16 cellular contexts compared by ENCODE assay signal in genomic region chr19:40246292-40247073, GRCh38. TPM values are rescaled to one million over a fixed set of nuclear protein-coding genes. Genes with fewer than 3 reads are reported as not detected.
"Had no signal": no experiment of that assay in that cellular context is flagged by ENCODE, and none has a peak within 500 bp of the region (broad histone marks: within the 10 kb centered on the region; RNA-seq: fewer than 3 reads in every experiment).

No MANE protein-coding gene starts in this region.

- H3K27ac Mint-ChIP-seq: activated CD8-positive, alpha-beta memory T cell treated with anti-CD3 and anti-CD28 coated beads, Interleukin-2, amount 10 ng/mL, durations not matched to agents 7 days and 5 days; activated naive CD8-positive, alpha-beta T cell treated with anti-CD3 and anti-CD28 coated beads, Interleukin-2, amount 50 U/mL, for 24 hours; endodermal cell had no signal

- H3K27me3 ChIP-seq: stomach, tibial nerve had no signal

- H3K27me3 Mint-ChIP-seq: activated CD8-positive, alpha-beta memory T cell treated with anti-CD3 and anti-CD28 coated beads, Interleukin-2, amount 10 ng/mL, durations not matched to agents 7 days and 5 days; activated naive CD8-positive, alpha-beta T cell treated with anti-CD3 and anti-CD28 coated beads, Interleukin-2, amount 50 U/mL, for 24 hours; central memory CD8-positive, alpha-beta T cell had no signal

- H3K9me3 ChIP-seq: stomach, tibial nerve had no signal

- DNase-seq: activated CD4-positive, alpha-beta T cell treated with anti-CD3 and anti-CD28 coated beads for 1 hour; activated CD4-positive, alpha-beta T cell treated with anti-CD3 and anti-CD28 coated beads, Interleukin-2, amount 50 U/mL, for 48 hours; activated CD8-positive, alpha-beta memory T cell treated with anti-CD3 and anti-CD28 coated beads, Interleukin-2, amount 10 ng/mL, durations not matched to agents 7 days and 5 days; activated naive CD8-positive, alpha-beta T cell treated with anti-CD3 and anti-CD28 coated beads, Interleukin-2, amount 50 U/mL, for 24 hours; activated T-cell treated with anti-CD3 and anti-CD28 coated beads, Interleukin-2, amount 50 U/mL, for 4 hours; endodermal cell; nephron progenitor cell; stimulated activated CD4-positive, alpha-beta T cell treated with anti-CD3 and anti-CD28 coated beads, Interleukin-4, amount 100 ng/mL, for 1 hour; stimulated activated CD8-positive, alpha-beta memory T cell treated with anti-CD3 and anti-CD28 coated beads, Interleukin-4, amount 100 ng/mL, for 48 hours; stomach; SW 1271 had no signal

- ATAC-seq: activated CD8-positive, alpha-beta memory T cell treated with anti-CD3 and anti-CD28 coated beads, Interleukin-2, amount 10 ng/mL, durations not matched to agents 7 days and 5 days; activated naive CD8-positive, alpha-beta T cell treated with anti-CD3 and anti-CD28 coated beads, Interleukin-2, amount 50 U/mL, for 24 hours; activated T-cell treated with anti-CD3 and anti-CD28 coated beads, Interleukin-2, amount 50 U/mL, for 4 hours had no signal

- H3K9me3 Mint-ChIP-seq: activated naive CD8-positive, alpha-beta T cell treated with anti-CD3 and anti-CD28 coated beads, Interleukin-2, amount 50 U/mL, for 24 hours; activated T-cell treated with anti-CD3 and anti-CD28 coated beads, Interleukin-2, amount 50 U/mL, for 4 hours; central memory CD8-positive, alpha-beta T cell; endodermal cell; nephron progenitor cell had no signal

- H3K4me1 Mint-ChIP-seq: endodermal cell had no signal

- H3K4me3 Mint-ChIP-seq: activated CD8-positive, alpha-beta memory T cell treated with anti-CD3 and anti-CD28 coated beads, Interleukin-2, amount 10 ng/mL, durations not matched to agents 7 days and 5 days; activated naive CD8-positive, alpha-beta T cell treated with anti-CD3 and anti-CD28 coated beads, Interleukin-2, amount 50 U/mL, for 24 hours; activated T-cell treated with anti-CD3 and anti-CD28 coated beads, Interleukin-2, amount 50 U/mL, for 4 hours; central memory CD8-positive, alpha-beta T cell; endodermal cell; nephron progenitor cell had no signal

- H3K27ac ChIP-seq: stomach had no signal

- H3K4me3 ChIP-seq: stomach, tibial nerve had no signal

RNA-seq across cellular contexts. Expression of gene CCNP, which starts 20.0 kb away (rescaled TPM):
- total RNA-seq: osteoblast, stomach had no signal

RNA-seq across cellular contexts. Expression of gene TTC9B, which starts 28.3 kb away (rescaled TPM):
- total RNA-seq: activated CD8-positive, alpha-beta memory T cell treated with anti-CD3 and anti-CD28 coated beads, Interleukin-2, amount 10 ng/mL, durations not matched to agents 7 days and 5 days; activated T-cell treated with anti-CD3 and anti-CD28 coated beads, Interleukin-2, amount 50 U/mL, for 4 hours; endodermal cell; mucosa of gallbladder; osteoblast had no signal
- polyA plus RNA-seq: esophagus had no signal
